Comparison of ENCODE assay signal across 8 cellular contexts in the genomic region with DNA sequence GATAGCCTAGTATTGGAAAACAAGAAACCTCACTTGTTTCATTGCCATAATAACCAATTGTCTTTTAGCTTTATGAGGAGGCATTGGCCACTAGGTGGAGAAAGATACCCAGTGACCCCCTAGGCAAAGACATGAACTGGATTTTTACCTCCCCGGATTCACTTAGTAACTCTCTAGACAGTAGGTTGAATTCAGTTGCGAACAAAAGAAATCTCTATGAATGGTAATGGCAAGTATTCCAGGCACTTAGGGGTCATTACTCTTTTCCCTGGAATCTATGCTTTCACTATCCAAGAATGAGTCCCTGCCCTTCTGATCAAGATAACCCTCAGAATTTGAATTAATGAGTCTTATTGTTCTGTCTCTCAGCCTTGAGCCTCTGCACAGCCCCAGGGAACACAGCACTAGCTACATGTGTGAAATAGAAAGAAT. TPM values are rescaled to one million over a fixed set of nuclear protein-coding genes. Genes with fewer than 3 reads are reported as not detected.
DNase-seq lines count a peak whose midpoint lies in the region; FAIRE-seq and TF ChIP-seq lines count a peak whose summit lies in the region.

No MANE protein-coding gene starts in this region.

- H3K4me1 ChIP-seq in KMS-11 (ENCODE audit: low read depth, poor library complexity, severe bottlenecking): no peaks in the 10 kb centered on the region
- no peaks in the 10 kb centered on the region for H3K4me1 ChIP-seq in parathyroid adenoma

- H3K9me3 ChIP-seq in parathyroid adenoma (ENCODE audit: control insufficient read depth, low read length): no peaks in the 10 kb centered on the region

- no peak overlapping the region for H3K4me3 Mint-ChIP-seq in CD14-positive monocyte

- TF ChIP-seq CTCF in D721Med (IDR thresholded peaks at IDR 0.05; ENCODE audit: insufficient read depth, missing control alignments) (peak; percentile 68), KMS-11 (conservative IDR thresholded peaks at IDR 0.05; ENCODE audit: low read depth, low read length) (0 out of 2 replicates have a peak, but pooled peaks have one; percentile 30), fibroblast of pulmonary artery (IDR thresholded peaks at IDR 0.05; ENCODE audit: low read length, missing control alignments) (peak; percentile 89), parathyroid adenoma (IDR thresholded peaks at IDR 0.05) (peak; percentile 20), CD14-positive monocyte (IDR thresholded peaks at IDR 0.05) (no peak)

- no peak overlapping the region for H3K4me2 ChIP-seq in KMS-11
- H3K4me2 ChIP-seq in parathyroid adenoma (ENCODE audit: low read length): no peak overlapping the region

- H3K4me1 Mint-ChIP-seq in CD14-positive monocyte: no peaks in the 10 kb centered on the region

- H2AFZ ChIP-seq in KMS-11 (ENCODE audit: low read depth) (no peak overlapping the region), parathyroid adenoma (no peak overlapping the region)

- H3K9me3 Mint-ChIP-seq in CD14-positive monocyte: peaks cover 0 to 3% (median 0%) of the 10 kb centered on the region in 7 donors

- no peaks in the 10 kb centered on the region for H4K20me1 ChIP-seq in KMS-11 (ENCODE audit: insufficient read depth)

- H3K9ac ChIP-seq in KMS-11 (no peak overlapping the region), parathyroid adenoma (no peak overlapping the region)

- no peaks in the 10 kb centered on the region for H3K27me3 Mint-ChIP-seq in CD14-positive monocyte (ENCODE audit: low read depth in 3 of 3)

- H3K27ac ChIP-seq in KMS-11: no peak overlapping the region
- H3K27ac ChIP-seq in parathyroid adenoma: no peak overlapping the region

- no peaks in the 10 kb centered on the region for H3K79me2 ChIP-seq in KMS-11 (ENCODE audit: insufficient read depth, low read depth)
- H3K79me2 ChIP-seq in parathyroid adenoma: no peaks in the 10 kb centered on the region

- DNase-seq in D721Med (ENCODE audit: insufficient read length, low spot score) (no peak), RPMI7951 (ENCODE audit: low read depth) (peak; percentile 23), fibroblast of pulmonary artery (ENCODE audit: low read depth) (peak; percentile 89), 8988T (no peak), CD14-positive monocyte (ENCODE audit: low spot score) (no peak), ecto neural progenitor cell (ENCODE audit: low spot score) (no peak)

- no peak overlapping the region for H3K4me3 ChIP-seq in KMS-11 (IDR thresholded peaks at IDR 0.05; ENCODE audit: insufficient read depth, low read depth, low read length)
- no peak overlapping the region for H3K4me3 ChIP-seq in fibroblast of pulmonary artery (replicated peaks; ENCODE audit: low read depth, low read length)
- H3K4me3 ChIP-seq in parathyroid adenoma (ENCODE audit: low read depth, low read length): no peak overlapping the region

- intact Hi-C loops in CD14-positive monocyte (cut with micrococcal nuclease): no loop called here

- no peaks in the 10 kb centered on the region for H3K36me3 Mint-ChIP-seq in CD14-positive monocyte

- no peak overlapping the region for H3K27ac Mint-ChIP-seq in CD14-positive monocyte

- H3K27me3 ChIP-seq in KMS-11 (ENCODE audit: insufficient read depth, low read depth) (no peaks in the 10 kb centered on the region), parathyroid adenoma (ENCODE audit: control insufficient read depth, insufficient read depth, low read length) (no peaks in the 10 kb centered on the region)

- no peaks in the 10 kb centered on the region for H3K36me3 ChIP-seq in KMS-11 (ENCODE audit: insufficient read depth)
- H3K36me3 ChIP-seq in parathyroid adenoma (ENCODE audit: control insufficient read depth, insufficient read depth, low read length): no peaks in the 10 kb centered on the region

- FAIRE-seq in D721Med (lab: Jason Lieb, UNC): no peak

RNA-seq across cellular contexts. Expression of a gene that starts 29.5 kb away (rescaled TPM):
- 0.10 and 0.12 TPM in 2 replicates for total RNA-seq in RPMI7951 (2014; rRNA removed; shearing (Covaris generic))
- not detected for polyA plus RNA-seq in CD14-positive monocyte

Comparison
In these comparisons a context has a peak if more than half of its experiments do, and no peak if none do; other contexts are left out.
1. DNase-seq: peak in RPMI7951 (single experiment) and fibroblast of pulmonary artery (single experiment); none in D721Med (single experiment), 8988T (single experiment), CD14-positive monocyte (single experiment) and ecto neural progenitor cell (single experiment).